1 cellular context compared by ENCODE assay signal in genomic region chr16:21520134-21521047, GRCh38.
TF ChIP-seq lines count a peak whose summit lies in the region.

No MANE protein-coding gene starts in this region.

TF ChIP-seq in neural cell, 6 proteins besides CTCF, POLR2A, EP300 and RAD21 (continued from another document):
- peak; percentile 22 for TF ChIP-seq REST (IDR thresholded peaks at IDR 0.05; ENCODE audit: borderline replicate concordance)
- TF ChIP-seq MXI1 (conservative IDR thresholded peaks at IDR 0.05; ENCODE audit: poor library complexity, severe bottlenecking), result peak; percentile 76
TF ChIP-seq in neural cell: peak in this region for 3; not testable (repeated sequence) for 3.
